ENCODE assay signal across 11 cellular contexts in genomic region chr12:122944588-122944987, GRCh38. TPM values are rescaled to one million over a fixed set of nuclear protein-coding genes. Genes with fewer than 3 reads are reported as not detected.
DNase-seq lines count a peak whose midpoint lies in the region; ATAC-seq, FAIRE-seq and TF ChIP-seq lines count a peak whose summit lies in the region.
"Had no signal": no experiment of that assay in that cellular context is flagged by ENCODE, and none has a peak within 500 bp of the region (broad histone marks: within the 10 kb centered on the region; RNA-seq: fewer than 3 reads in every experiment).

No MANE protein-coding gene starts in this region.

- H3K9ac ChIP-seq in adipocyte (ENCODE audit: low read length), result no peak overlapping the region

- peak; percentile 81 for FAIRE-seq in H54 (lab: Jason Lieb, UNC)
- FAIRE-seq in frontal cortex (lab: Jason Lieb, UNC), result no peak

- peak; percentile 40 for ATAC-seq in sciatic nerve
- no peak for ATAC-seq in GM18519 (IDR thresholded peaks at IDR 0.05; ENCODE audit: low FRiP score, unreplicated experiment)
- ATAC-seq: activated T-cell treated with anti-CD3 and anti-CD28 coated beads, Interleukin-2, amount 50 U/mL, for 72 hours; natural killer cell had no signal

- intact Hi-C loops in sciatic nerve (cut with DNase I), result no loop called here

- no peaks in the 10 kb centered on the region for H3K9me3 ChIP-seq in adipocyte (ENCODE audit: control insufficient read depth, low read length)

- no peaks in the 10 kb centered on the region for H3K27me3 ChIP-seq in adipocyte (replicated peaks; ENCODE audit: control insufficient read depth, insufficient read depth, low read length)

- H3K36me3 ChIP-seq in adipocyte (ENCODE audit: control insufficient read depth, insufficient read depth, low read length, severe bottlenecking), result no peaks in the 10 kb centered on the region

- no peak for TF ChIP-seq POLR2A in H54 (IDR thresholded peaks at IDR 0.05; ENCODE audit: low read depth, low read length)

- peaks cover 22% of the 10 kb centered on the region for H3K4me1 ChIP-seq in adipocyte (ENCODE audit: control insufficient read depth, insufficient read depth, low read length)

- peak; percentile 82 for DNase-seq in H54 (ENCODE audit: insufficient read length, low spot score)
- DNase-seq in adipocyte (ENCODE audit: low read depth), result peak; percentile 46
- peak; percentile 64 to 66 for DNase-seq in frontal cortex (ENCODE audit: low spot score in 2 of 2)
- no peak for DNase-seq in sciatic nerve (ENCODE audit: low spot score)
- no peak for DNase-seq in iPS-NIHi11 (ENCODE audit: low spot score)
- DNase-seq in activated CD4-positive, alpha-beta T cell treated with anti-CD3 and anti-CD28 coated beads, Interleukin-2, amount 50 U/mL, for 1 hour, result no peak
- no peak for DNase-seq in NCI-H2081 (lab: John Stamatoyannopoulos, UW)
- DNase-seq: activated T-cell treated with anti-CD3 and anti-CD28 coated beads, Interleukin-2, amount 50 U/mL, for 72 hours; natural killer cell; NCI-H1105 treated with DMSO at 0.1 percent for 48 hours had no signal

- H3K4me3 ChIP-seq in adipocyte (ENCODE audit: low read length), result no peak overlapping the region

RNA-seq across cellular contexts. Expression of gene ABCB9, which starts 21.7 kb away (rescaled TPM):
- total RNA-seq in frontal cortex (17.5 TPM), sciatic nerve (7.3 TPM)

RNA-seq across cellular contexts. Expression of gene OGFOD2, which starts 30.5 kb away (rescaled TPM):
- total RNA-seq in frontal cortex, result 4.5 TPM
- 12.8 TPM for total RNA-seq in sciatic nerve

RNA-seq across cellular contexts. Expression of gene ARL6IP4, which starts 35.9 kb away (rescaled TPM):
- 24.9 TPM for total RNA-seq in frontal cortex
- 136 TPM for total RNA-seq in sciatic nerve

RNA-seq across cellular contexts. Expression of gene VPS37B, which starts 48.7 kb away (rescaled TPM):
- total RNA-seq in frontal cortex, result 13.0 TPM
- 24.8 TPM for total RNA-seq in sciatic nerve

Comparison
In these comparisons a context has a peak if more than half of its experiments do, and no peak if none do; other contexts are left out.
1. DNase-seq: peak in H54 (single experiment), adipocyte (single experiment) and frontal cortex (2 of 2); none in sciatic nerve (single experiment), iPS-NIHi11 (single experiment), activated CD4-positive, alpha-beta T cell treated with anti-CD3 and anti-CD28 coated beads, Interleukin-2, amount 50 U/mL, for 1 hour (single experiment) and NCI-H2081 (0 of 2).